ENCODE assay signal across 9 cellular contexts in genomic region chr9:80811003-80811402, GRCh38.
"Had no signal": no experiment of that assay in that cellular context is flagged by ENCODE, and none has a peak within 500 bp of the region (broad histone marks: within the 10 kb centered on the region; RNA-seq: fewer than 3 reads in every experiment).

No MANE protein-coding gene starts in this region.

- H3K4me1 ChIP-seq: heart left ventricle, pancreas, stomach had no signal

- H3K36me3 ChIP-seq: heart left ventricle, pancreas, stomach, thoracic aorta had no signal

- H3K4me3 ChIP-seq: heart left ventricle, pancreas, stomach, thoracic aorta had no signal

- H3K27me3 ChIP-seq: heart left ventricle, pancreas, stomach had no signal

- DNase-seq: activated naive CD4-positive, alpha-beta T cell treated with Interleukin-2 at 50 U/mL for 16 hours; heart left ventricle; pancreas; stimulated activated CD4-positive, alpha-beta T cell treated with anti-CD3 and anti-CD28 coated beads, Interleukin-12 subunit alpha, Interleukin-12 subunit beta, amount 100 ng/mL, for 4 hours; stimulated activated CD4-positive, alpha-beta T cell treated with anti-CD3 and anti-CD28 coated beads, Interleukin-2, amount 100 ng/mL, for 24 hours; stomach; T-helper 9 cell had no signal

- FAIRE-seq: islet of Langerhans, pancreas had no signal

- H3K9me3 ChIP-seq: heart left ventricle, pancreas, stomach, thoracic aorta had no signal

- H3K27ac ChIP-seq: heart left ventricle, pancreas, stomach, thoracic aorta had no signal
